ENCODE assay signal across 19 cellular contexts in genomic region chr13:65499251-65499650, GRCh38.
DNase-seq lines count a peak whose midpoint lies in the region; ATAC-seq, FAIRE-seq and TF ChIP-seq lines count a peak whose summit lies in the region.
"Had no signal": no experiment of that assay in that cellular context is flagged by ENCODE, and none has a peak within 500 bp of the region (broad histone marks: within the 10 kb centered on the region; RNA-seq: fewer than 3 reads in every experiment).

No MANE protein-coding gene starts in this region.

- no peaks in the 10 kb centered on the region for H3K27me3 Mint-ChIP-seq in T-cell
- H3K27me3 Mint-ChIP-seq: B cell; CD4-positive, CD25-positive, alpha-beta regulatory T cell had no signal

- FAIRE-seq in D721Med (lab: Jason Lieb, UNC) = peak; percentile 80
- no peak for FAIRE-seq in RCC 7860 (lab: Jason Lieb, UNC)

- POLR2A ChIA-PET in T-cell (lab: Charles Lee) = no interaction called here

- TF ChIP-seq CTCF in D721Med (IDR thresholded peaks at IDR 0.05; ENCODE audit: insufficient read depth, missing control alignments) = no peak

- no peak for ATAC-seq in T-cell (replicated peaks in 1 of 4)

- peaks cover 7 to 14% (median 11%) of the 10 kb centered on the region in 3 donors for H3K9me3 Mint-ChIP-seq in T-cell
- H3K9me3 Mint-ChIP-seq: H9 had no signal

- DNase-seq in D721Med (ENCODE audit: insufficient read length, low spot score) = no peak
- DNase-seq in NCI-H524 (lab: John Stamatoyannopoulos, UW) = peak; percentile 71 to 92
- DNase-seq in fibroblast of gingiva (ENCODE audit: low read depth) = peak; percentile 22
- no peak for DNase-seq in RCC 7860 (ENCODE audit: low spot score)
- DNase-seq in T-cell = no peak
- DNase-seq in NCI-H2107 (lab: John Stamatoyannopoulos, UW) = no peak
- DNase-seq in cerebellar cortex (ENCODE audit: low spot score) = no peak
- DNase-seq: ACHN; CD4-positive, CD25-positive, alpha-beta regulatory T cell; COR-L47; DMS53; H9; MV-4-11; NCI-H187 treated with DMSO at 0.1 percent for 48 hours; NCI-H226; NCI-H526 treated with DMSO at 0.1 percent for 48 hours; SHP77; T-helper 1 cell had no signal

- H3K4me3 Mint-ChIP-seq in T-cell = no peak overlapping the region
- H3K4me3 Mint-ChIP-seq: B cell; CD4-positive, CD25-positive, alpha-beta regulatory T cell; H9 had no signal

- H3K36me3 Mint-ChIP-seq in T-cell = no peaks in the 10 kb centered on the region
- H3K36me3 Mint-ChIP-seq: CD4-positive, CD25-positive, alpha-beta regulatory T cell had no signal

- CTCF ChIA-PET in T-cell (lab: Charles Lee) = no interaction called here

- H3K4me1 Mint-ChIP-seq in T-cell = no peaks in the 10 kb centered on the region
- H3K4me1 Mint-ChIP-seq: B cell; CD4-positive, CD25-positive, alpha-beta regulatory T cell; H9 had no signal

- H3K27ac Mint-ChIP-seq in T-cell = no peak overlapping the region
- H3K27ac Mint-ChIP-seq: B cell; CD4-positive, CD25-positive, alpha-beta regulatory T cell; H9 had no signal

Comparison
In these comparisons a context has a peak if more than half of its experiments do, and no peak if none do; other contexts are left out.
1. DNase-seq: peak in NCI-H524 (2 of 2) and fibroblast of gingiva (single experiment); none in D721Med (single experiment), RCC 7860 (single experiment), T-cell (0 of 34), NCI-H2107 (single experiment) and cerebellar cortex (single experiment).